Comparison of ENCODE assay signal across 21 cellular contexts in genomic region chr7:66153691-66154090, GRCh38. TPM values are rescaled to one million over a fixed set of nuclear protein-coding genes. Genes with fewer than 3 reads are reported as not detected.
DNase-seq lines count a peak whose midpoint lies in the region; ATAC-seq and TF ChIP-seq lines count a peak whose summit lies in the region.
"Had no signal": no experiment of that assay in that cellular context is flagged by ENCODE, and none has a peak within 500 bp of the region (broad histone marks: within the 10 kb centered on the region; RNA-seq: fewer than 3 reads in every experiment).

No MANE protein-coding gene starts in this region.

- no peak overlapping the region for H2AK5ac ChIP-seq in mesenchymal stem cell (ENCODE audit: low read length, severe bottlenecking)

- in situ Hi-C loops in Panc1 (cut with HindIII; ENCODE audit: low pct_unique_long_range_greater_than_20kb, low sequenced_read_pairs) = no loop called here

- H3K9ac ChIP-seq in mesenchymal stem cell (ENCODE audit: low read length) = no peak overlapping the region
- H3K9ac ChIP-seq: BLaER1 had no signal

- H4K8ac ChIP-seq in mesenchymal stem cell (ENCODE audit: low read length) = peak overlapping the region; percentile 13

- H3K4ac ChIP-seq in mesenchymal stem cell (ENCODE audit: low read depth in 1 of 2, low read length in 2 of 2) = peak overlapping the region in 1 of 2 experiments; percentile 26

- peak overlapping the region; percentile 43 to 55 for H3K18ac ChIP-seq in mesenchymal stem cell (ENCODE audit: low read depth in 1 of 2, low read length in 2 of 2)

- H3K79me1 ChIP-seq in mesenchymal stem cell (replicated peaks; ENCODE audit: low read length, poor library complexity, severe bottlenecking) = peaks cover 33% of the 10 kb centered on the region

- H3K36me3 Mint-ChIP-seq in MCF 10A (ENCODE audit: insufficient read depth, unreplicated experiment) = peaks cover 74% of the 10 kb centered on the region
- peaks cover 32% of the 10 kb centered on the region for H3K36me3 Mint-ChIP-seq in progenitor cell of endocrine pancreas (ENCODE audit: insufficient read depth)

- H3K4me1 ChIP-seq in breast epithelium (peaks cover 0 to 5% of the 10 kb centered on the region in 2 donors), Panc1 (ENCODE audit: control insufficient read depth, insufficient read depth, low read length) (no peaks in the 10 kb centered on the region; the same call in 1 of the 2 replicates), mesenchymal stem cell (ENCODE audit: control insufficient read depth, insufficient read depth, low read depth, low read length) (peaks cover 15% of the 10 kb centered on the region), suprapubic skin (peaks cover 35% of the 10 kb centered on the region)

- H3K27ac ChIP-seq in breast epithelium (no peak overlapping the region), Panc1 (ENCODE audit: low read length) (no peak overlapping the region), mesenchymal stem cell (ENCODE audit: low read length, poor library complexity, severe bottlenecking) (no peak overlapping the region), suprapubic skin (no peak overlapping the region), WERI-Rb-1 (no peak overlapping the region)
- H3K27ac ChIP-seq: BLaER1 had no signal

- peak overlapping the region; percentile 30 for H2BK120ac ChIP-seq in mesenchymal stem cell (ENCODE audit: low read depth, low read length)

- no peak for TF ChIP-seq EP300 in suprapubic skin (IDR thresholded peaks at IDR 0.05)

- H3K9me3 Mint-ChIP-seq in MCF 10A (ENCODE audit: unreplicated experiment) (no peaks in the 10 kb centered on the region), progenitor cell of endocrine pancreas (ENCODE audit: low read depth) (peaks cover 5% of the 10 kb centered on the region)

- H2BK5ac ChIP-seq in mesenchymal stem cell (ENCODE audit: low read depth, low read length, poor library complexity, severe bottlenecking) = no peak overlapping the region

- H3K23ac ChIP-seq in mesenchymal stem cell (ENCODE audit: low read length in 2 of 2) = no peak overlapping the region

- H3K4me3 ChIP-seq in breast epithelium = no peak overlapping the region
- H3K4me3 ChIP-seq in Panc1 (ENCODE audit: low read depth in 2 of 2, low read length in 2 of 2) = no peak overlapping the region
- no peak overlapping the region for H3K4me3 ChIP-seq in mesenchymal stem cell (ENCODE audit: insufficient read depth in 1 of 2, low read depth in 1 of 2, low read length in 2 of 2)
- no peak overlapping the region for H3K4me3 ChIP-seq in suprapubic skin
- no peak overlapping the region for H3K4me3 ChIP-seq in WERI-Rb-1 (ENCODE audit: low read depth, low read length)
- H3K4me3 ChIP-seq: BLaER1, MG63, SJCRH30 had no signal

- POLR2A ChIA-PET in MCF 10A (lab: Yijun Ruan, JAX) (interaction anchor here (1.1 kb wide), 1 partner anchor 12 kb away, joined by 3 read pairs; no protein-coding TSS in a partner anchor), Panc1 (lab: Charles Lee) (no interaction called here)

- no peak overlapping the region for H2AFZ ChIP-seq in mesenchymal stem cell (ENCODE audit: low read depth, low read length)

- no peak for TF ChIP-seq POLR2A in breast epithelium (IDR thresholded peaks at IDR 0.05)
- no peak for TF ChIP-seq POLR2A in suprapubic skin (IDR thresholded peaks at IDR 0.05)

- no peak overlapping the region for H3K4me3 Mint-ChIP-seq in MCF 10A (ENCODE audit: unreplicated experiment)
- no peak overlapping the region for H3K4me3 Mint-ChIP-seq in progenitor cell of endocrine pancreas (ENCODE audit: low read depth)
- H3K4me3 Mint-ChIP-seq: CD4-positive, CD25-positive, alpha-beta regulatory T cell had no signal

- H3K36me3 ChIP-seq in breast epithelium (no peaks in the 10 kb centered on the region), Panc1 (ENCODE audit: control insufficient read depth, insufficient read depth, low read length) (peaks cover 5% of the 10 kb centered on the region; the same call in 1 of the 2 replicates), mesenchymal stem cell (ENCODE audit: control insufficient read depth in 1 of 2, insufficient read depth in 2 of 2, low read depth in 1 of 2, low read length in 2 of 2) (peaks cover 43 to 54% of the 10 kb centered on the region in 2 experiments), suprapubic skin (peaks cover 58% of the 10 kb centered on the region), WERI-Rb-1 (peaks cover 73% of the 10 kb centered on the region)

- H3K27ac Mint-ChIP-seq in MCF 10A (ENCODE audit: low read depth, unreplicated experiment) (no peak overlapping the region), progenitor cell of endocrine pancreas (peak overlapping the region; percentile 37)
- H3K27ac Mint-ChIP-seq: CD4-positive, CD25-positive, alpha-beta regulatory T cell had no signal

- H3K27me3 Mint-ChIP-seq in MCF 10A (ENCODE audit: insufficient read depth, unreplicated experiment) (no peaks in the 10 kb centered on the region), progenitor cell of endocrine pancreas (no peaks in the 10 kb centered on the region)
- H3K27me3 Mint-ChIP-seq: CD4-positive, CD25-positive, alpha-beta regulatory T cell had no signal

- H3K14ac ChIP-seq in mesenchymal stem cell (ENCODE audit: low read length in 2 of 2) = no peak overlapping the region

- peak overlapping the region; percentile 54 to 66 for H2BK12ac ChIP-seq in mesenchymal stem cell (ENCODE audit: low read length in 2 of 2)

- H3K27me3 ChIP-seq in breast epithelium (no peaks in the 10 kb centered on the region), Panc1 (ENCODE audit: control insufficient read depth, insufficient read depth, low read length) (no peaks in the 10 kb centered on the region), mesenchymal stem cell (ENCODE audit: control insufficient read depth in 1 of 2, insufficient read depth in 1 of 2, low read length in 2 of 2) (no peaks in the 10 kb centered on the region), suprapubic skin (no peaks in the 10 kb centered on the region), WERI-Rb-1 (ENCODE audit: insufficient read depth, low read depth, severe bottlenecking) (no peaks in the 10 kb centered on the region)
- H3K27me3 ChIP-seq: BLaER1, MG63, SJCRH30 had no signal

- TF ChIP-seq CTCF in MCF 10A (IDR thresholded peaks at IDR 0.05; ENCODE audit: unreplicated experiment) (no peak), breast epithelium (IDR thresholded peaks at IDR 0.05) (no peak), Panc1 (IDR thresholded peaks at IDR 0.05) (no peak), progenitor cell of endocrine pancreas (IDR thresholded peaks at IDR 0.05; ENCODE audit: unreplicated experiment) (no peak), suprapubic skin (IDR thresholded peaks at IDR 0.05) (no peak), WERI-Rb-1 (IDR thresholded peaks at IDR 0.05; ENCODE audit: low read depth, low read length) (no peak)

- no peak overlapping the region for H2BK15ac ChIP-seq in mesenchymal stem cell (ENCODE audit: low read depth, poor library complexity, severe bottlenecking)

- H4K91ac ChIP-seq in mesenchymal stem cell (ENCODE audit: low read length) = no peak overlapping the region

- no peak overlapping the region for H3K4me2 ChIP-seq in mesenchymal stem cell (ENCODE audit: low read length, poor library complexity, severe bottlenecking)
- H3K4me2 ChIP-seq: BLaER1 had no signal

- H3K9me3 ChIP-seq in breast epithelium (no peaks in the 10 kb centered on the region), Panc1 (ENCODE audit: control insufficient read depth, insufficient read depth, low read depth, low read length) (no peaks in the 10 kb centered on the region), mesenchymal stem cell (ENCODE audit: control insufficient read depth, low read length) (no peaks in the 10 kb centered on the region), suprapubic skin (no peaks in the 10 kb centered on the region), WERI-Rb-1 (ENCODE audit: severe bottlenecking) (no peaks in the 10 kb centered on the region)
- H3K9me3 ChIP-seq: MG63, SJCRH30 had no signal

- ATAC-seq in Panc1 = no peak
- ATAC-seq: Right ventricle myocardium inferior had no signal

- WGBS in mesenchymal stem cell = 96% methylated on average over 9 of the region's 11 CpGs
- 96% methylated on average over 11 of the region's 11 CpGs for WGBS in suprapubic skin

- DNase-seq in MCF 10A (ENCODE audit: unreplicated experiment) (no peak), breast epithelium (ENCODE audit: low spot score in 2 of 2) (no peak), Panc1 (ENCODE audit: low read depth, low spot score) (no peak), mesenchymal stem cell (no peak), progenitor cell of endocrine pancreas (ENCODE audit: low spot score, unreplicated experiment) (no peak), suprapubic skin (ENCODE audit: low spot score in 2 of 2) (no peak), NCI-H2171 (lab: John Stamatoyannopoulos, UW) (no peak), WERI-Rb-1 (no peak)
- DNase-seq: CD4-positive, CD25-positive, alpha-beta regulatory T cell; DMS153; DND-41; KBM-7; MG63; NCI-H1105 treated with DMSO at 0.1 percent for 48 hours; NCI-H1930; NCI-H2107; NCI-H446; NCI-H524 treated with DMSO at 0.1 percent for 48 hours; SJCRH30 had no signal

- H3K4me1 Mint-ChIP-seq in MCF 10A (ENCODE audit: insufficient read depth, unreplicated experiment) (peaks cover 5% of the 10 kb centered on the region), progenitor cell of endocrine pancreas (ENCODE audit: low read depth) (peaks cover 20% of the 10 kb centered on the region)

- CTCF ChIA-PET in MCF 10A (lab: Yijun Ruan, JAX) (interaction anchor here (0.7 to 3.2 kb wide), 5 partner anchors 9 to 155 kb away, joined by 3 to 9 read pairs (median 4); no protein-coding TSS in a partner anchor), Panc1 (lab: Charles Lee) (no interaction called here)

- intact Hi-C loops in MCF 10A (cut with micrococcal nuclease) (no loop called here), breast epithelium (cut with DNase I; ENCODE audit: low total_unique reads) (no loop called here), Panc1 (cut with micrococcal nuclease; ENCODE audit: unreplicated experiment) (no loop called here)

- BruUV-seq in MCF 10A (replicated peaks; lab: Mats Ljungman, UMichigan) (TSS peak; percentile 37), Panc1 (replicated peaks; lab: Mats Ljungman, UMichigan) (TSS peak; percentile 85)

RNA-seq across cellular contexts. Expression of gene CRCP, which starts 39.0 kb away (rescaled TPM):
- total RNA-seq in MCF 10A (2022) = 27.5 and 39.8 TPM in 2 replicates
- total RNA-seq in breast epithelium = 10 to 100 TPM; 31.5 to 49.8 (median 41.3) TPM
- 46.4 TPM for total RNA-seq in Panc1 (2021; ENCODE audit: unreplicated experiment)
- 29.0 TPM for polyA plus RNA-seq in Panc1 (2012; ENCODE audit: insufficient read length)
- 17.4 TPM for polyA plus RNA-seq in mesenchymal stem cell (2013, experiment 1 of 2)
- polyA plus RNA-seq in mesenchymal stem cell (2013, experiment 2 of 2) = 17.1 TPM
- 32.4 and 34.8 TPM in 2 replicates for total RNA-seq in progenitor cell of endocrine pancreas
- total RNA-seq in suprapubic skin = 10 to 100 TPM; 33.8 to 67.2 (median 42.8) TPM

RNA-seq across cellular contexts. Expression of gene TPST1, which starts 51.4 kb away (rescaled TPM):
- total RNA-seq in MCF 10A (2022) (3.2 and 8.7 TPM in 2 replicates), breast epithelium (10 to 100 TPM; 23.2 to 34.4 (median 23.3) TPM), Panc1 (2021; ENCODE audit: unreplicated experiment) (29.0 TPM), progenitor cell of endocrine pancreas (29.6 and 30.5 TPM in 2 replicates), suprapubic skin (10 to 100 TPM in 2 of 4 donors, 1 to 10 TPM in 2; 5.2 to 20.0 (median 8.2) TPM)
- polyA plus RNA-seq in Panc1 (2012; ENCODE audit: insufficient read length) = 20.5 TPM
- polyA plus RNA-seq in mesenchymal stem cell (2013, experiment 1 of 2) = 58.0 TPM
- polyA plus RNA-seq in mesenchymal stem cell (2013, experiment 2 of 2) = 58.7 TPM
